In the genomic region with DNA sequence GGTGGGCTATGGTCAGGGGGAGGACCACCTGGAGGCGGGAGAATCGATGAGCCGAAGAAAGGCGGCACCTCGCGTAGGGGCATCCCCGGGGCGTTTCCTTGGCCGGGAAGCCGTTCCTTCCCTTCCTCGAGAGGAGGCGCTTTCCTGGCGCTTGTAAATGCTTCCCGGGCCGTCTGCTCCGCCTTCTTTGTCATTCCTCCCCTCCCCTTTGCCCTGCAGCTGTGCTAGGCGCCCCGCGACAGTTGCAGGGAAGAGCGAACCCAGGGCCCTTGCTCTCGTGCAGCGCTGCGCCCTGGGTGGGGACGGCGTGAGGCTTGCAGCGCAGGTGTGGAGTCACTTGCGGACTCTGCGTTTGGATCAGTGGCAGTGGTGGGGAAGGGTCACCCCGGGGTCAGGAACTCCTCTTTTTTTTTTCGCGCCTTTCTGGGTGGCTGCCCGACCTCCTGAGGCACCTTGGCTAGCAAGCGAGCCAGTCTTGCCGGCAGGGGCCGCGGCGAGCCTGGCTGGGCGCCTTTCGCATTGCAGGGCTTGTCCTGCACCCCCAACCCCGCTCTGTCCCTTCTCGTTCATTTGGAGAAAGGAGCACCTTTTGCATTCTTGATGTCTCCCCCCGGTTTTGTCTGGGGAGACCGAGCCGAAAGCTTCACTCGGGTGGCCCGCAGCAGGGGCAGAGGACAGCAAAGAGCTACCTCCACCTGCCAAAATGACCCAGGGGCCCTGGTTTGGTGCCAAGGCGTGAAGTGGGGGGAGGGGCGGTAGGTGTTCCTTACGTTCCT, we compare ENCODE assay signal across 8 cellular contexts. TPM values are rescaled to one million over a fixed set of nuclear protein-coding genes. Genes with fewer than 3 reads are reported as not detected.
DNase-seq lines count a peak whose midpoint lies in the region; ATAC-seq and TF ChIP-seq lines count a peak whose summit lies in the region.

No MANE protein-coding gene starts in this region.

- no peak overlapping the region for H3K27ac Mint-ChIP-seq in immature natural killer cell

- 2% methylated on average over 47 of the region's 49 CpGs for WGBS in smooth muscle cell (ENCODE audit: low lambda C conversion rate)

- no peaks in the 10 kb centered on the region for H3K79me2 ChIP-seq in smooth muscle cell (ENCODE audit: low read depth)

- peaks cover 11% of the 10 kb centered on the region for H3K4me1 ChIP-seq in smooth muscle cell (ENCODE audit: low read depth)

- H3K27ac ChIP-seq in brain microvascular endothelial cell (no peak overlapping the region), smooth muscle cell (ENCODE audit: low read depth) (no peak overlapping the region)

- H3K27me3 Mint-ChIP-seq in immature natural killer cell (ENCODE audit: low read depth in 3 of 3), result peaks cover 15 to 17% (median 16%) of the 10 kb centered on the region in 3 donors

- H3F3A ChIP-seq in smooth muscle cell (ENCODE audit: low read depth), result no peaks in the 10 kb centered on the region

- H3K36me3 Mint-ChIP-seq in immature natural killer cell, result peaks cover 0 to 3% (median 0%) of the 10 kb centered on the region in 3 donors

- H3K36me3 ChIP-seq in brain microvascular endothelial cell (replicated peaks) (no peaks in the 10 kb centered on the region), smooth muscle cell (ENCODE audit: low read depth) (no peaks in the 10 kb centered on the region)

- H3K4me3 Mint-ChIP-seq in immature natural killer cell, result peak overlapping the region; percentile 17 to 76 (median 61)

- H3K4me2 ChIP-seq in smooth muscle cell, result peak overlapping the region; percentile 89

- peak; percentile 13 for ATAC-seq in HG03039 (IDR thresholded peaks at IDR 0.05; ENCODE audit: unreplicated experiment)

- in situ Hi-C loops in brain microvascular endothelial cell (cut with HindIII; ENCODE audit: low pct_ligation_motif_present, low sequenced_read_pairs), result no loop called here

- H3K9me3 Mint-ChIP-seq in immature natural killer cell, result peaks cover 0 to 8% (median under 1%) of the 10 kb centered on the region in 6 donors

- H3K4me1 Mint-ChIP-seq in immature natural killer cell, result peaks cover 13 to 20% of the 10 kb centered on the region in 2 donors

- H3K4me3 ChIP-seq in brain microvascular endothelial cell (ENCODE audit: low read depth, low read length) (peak overlapping the region; percentile 81), smooth muscle cell (peak overlapping the region; percentile 78)

- H4K20me1 ChIP-seq in smooth muscle cell (ENCODE audit: low read depth), result peaks cover 12% of the 10 kb centered on the region

- peak; percentile 53 for TF ChIP-seq CTCF in brain microvascular endothelial cell (IDR thresholded peaks at IDR 0.05; ENCODE audit: low read depth, low read length, missing control alignments)
- peak; percentile 6 for TF ChIP-seq CTCF in smooth muscle cell (IDR thresholded peaks at IDR 0.05; ENCODE audit: borderline replicate concordance, insufficient read depth, poor library complexity, severe bottlenecking)

- H3K27me3 ChIP-seq in brain microvascular endothelial cell (replicated peaks) (peaks cover 31% of the 10 kb centered on the region), smooth muscle cell (ENCODE audit: low read depth) (peaks cover 74% of the 10 kb centered on the region)

- H3K9ac ChIP-seq in smooth muscle cell (ENCODE audit: low read depth), result no peak overlapping the region

- no peaks in the 10 kb centered on the region for H3K9me3 ChIP-seq in smooth muscle cell (replicated peaks; ENCODE audit: low read depth)

- peak overlapping the region; percentile 93 for H2AFZ ChIP-seq in smooth muscle cell (ENCODE audit: low read depth)

- DNase-seq in SIG-M5 treated with dmso at 0.1 percent for 504 hours (lab: John Stamatoyannopoulos, UW; ENCODE audit: unreplicated experiment) (peak; percentile 35), SIG-M5 (lab: John Stamatoyannopoulos, UW) (no peak), NCI-H526 treated with DMSO at 0.1 percent for 48 hours (lab: John Stamatoyannopoulos, UW) (peak; percentile 63), brain microvascular endothelial cell (peak; percentile 27), immature natural killer cell (no peak), smooth muscle cell (lab: John Stamatoyannopoulos, UW; ENCODE audit: unreplicated experiment) (no peak), CD1c-positive myeloid dendritic cell (ENCODE audit: extremely low spot score) (no peak)

RNA-seq across cellular contexts. Expression of a gene that starts 0.9 kb away (rescaled TPM):
- polyA plus RNA-seq in immature natural killer cell (not detected), smooth muscle cell (30.4 and 48.2 TPM in 2 replicates)
- total RNA-seq in smooth muscle cell, result 31.0 and 50.1 TPM in 2 replicates

Comparison
In these comparisons a context has a peak if more than half of its experiments do, and no peak if none do; other contexts are left out.
1. DNase-seq: peak in SIG-M5 treated with dmso at 0.1 percent for 504 hours (single experiment), NCI-H526 treated with DMSO at 0.1 percent for 48 hours (single experiment) and brain microvascular endothelial cell (single experiment); none in SIG-M5 (single experiment), immature natural killer cell (0 of 3), smooth muscle cell (single experiment) and CD1c-positive myeloid dendritic cell (single experiment).
2. RNA of a gene that starts 0.9 kb away (polyA plus RNA-seq): 30.4 to 48.2 TPM in smooth muscle cell; not detected in immature natural killer cell; every median in the first group is over 10 times any median in the second.